In genomic region chrX:71103110-71103983, GRCh38 we compare ENCODE assay signal across 8 cellular contexts. TPM values are rescaled to one million over a fixed set of nuclear protein-coding genes. Genes with fewer than 3 reads are reported as not detected.
DNase-seq lines count a peak whose midpoint lies in the region; ATAC-seq and TF ChIP-seq lines count a peak whose summit lies in the region.

No MANE protein-coding gene starts in this region.

- no peaks in the 10 kb centered on the region for H3F3A ChIP-seq in neural cell (ENCODE audit: insufficient read depth, low read length, poor library complexity, severe bottlenecking)

- no peak for TF ChIP-seq EP300 in neural cell (conservative IDR thresholded peaks at IDR 0.05; ENCODE audit: poor library complexity, severe bottlenecking)

- no peak overlapping the region for H3K4me3 ChIP-seq in neural cell (ENCODE audit: low read length)

- peaks cover 87% of the 10 kb centered on the region for H3K4me1 Mint-ChIP-seq in CD4-positive, alpha-beta T cell (ENCODE audit: low read depth)
- H3K4me1 Mint-ChIP-seq in T-helper 17 cell, result peaks cover 55% of the 10 kb centered on the region
- peaks cover 78% of the 10 kb centered on the region for H3K4me1 Mint-ChIP-seq in central memory CD8-positive, alpha-beta T cell

- H3K9ac ChIP-seq in neural cell (ENCODE audit: low read length), result peak overlapping the region; percentile 16

- no peaks in the 10 kb centered on the region for H3K36me3 ChIP-seq in neural cell (ENCODE audit: insufficient read depth, low read length)

- no peak for TF ChIP-seq CTCF in CD4-positive, alpha-beta T cell (IDR thresholded peaks at IDR 0.05)
- TF ChIP-seq CTCF in neural cell (IDR thresholded peaks at IDR 0.05; ENCODE audit: poor library complexity, severe bottlenecking), result no peak

- DNase-seq in CD4-positive, alpha-beta T cell, result peak in 8 of 10 experiments; percentile 27 to 62 (median 50)
- DNase-seq in HEK293T (ENCODE audit: extremely low spot score), result no peak
- DNase-seq in T-helper 17 cell, result peak in 2 of 3 donors; percentile 27 to 36
- peak in 1 of 2 donors; percentile 50 for DNase-seq in central memory CD8-positive, alpha-beta T cell (ENCODE audit: low spot score in 2 of 2)
- no peak for DNase-seq in cortex of kidney (lab: John Stamatoyannopoulos, UW)

- H3K27ac Mint-ChIP-seq in CD4-positive, alpha-beta T cell, result peak overlapping the region; percentile 93
- peak overlapping the region; percentile 94 for H3K27ac Mint-ChIP-seq in T-helper 17 cell
- H3K27ac Mint-ChIP-seq in central memory CD8-positive, alpha-beta T cell (ENCODE audit: low read depth), result peak overlapping the region; percentile 82

- peak; percentile 60 for ATAC-seq in CD4-positive, alpha-beta T cell (ENCODE audit: poor library complexity)
- peak; percentile 63 for ATAC-seq in T-helper 17 cell
- peak; percentile 63 for ATAC-seq in central memory CD8-positive, alpha-beta T cell (replicated peaks; ENCODE audit: extremely low read depth, poor library complexity, severe bottlenecking)
- ATAC-seq in HG03097 (IDR thresholded peaks at IDR 0.05; ENCODE audit: low FRiP score, unreplicated experiment), result no peak
- no peak for ATAC-seq in GM18519 (IDR thresholded peaks at IDR 0.05; ENCODE audit: low FRiP score, unreplicated experiment)

- H3K27me3 Mint-ChIP-seq in CD4-positive, alpha-beta T cell, result no peaks in the 10 kb centered on the region
- H3K27me3 Mint-ChIP-seq in T-helper 17 cell, result no peaks in the 10 kb centered on the region
- no peaks in the 10 kb centered on the region for H3K27me3 Mint-ChIP-seq in central memory CD8-positive, alpha-beta T cell

- POLR2A ChIA-PET in CD4-positive, alpha-beta T cell (lab: Charles Lee), result interaction anchor here (1.1 to 5.3 kb wide), 7 partner anchors 9 to 263 kb away, joined by 4 to 106 read pairs (median 6); partner anchors contain the start of genes IL2RG, MED12, NONO and TAF1
- POLR2A ChIA-PET in HEK293T (lab: Yijun Ruan, JAX), result interaction anchor here (1.0 to 1.4 kb wide), 2 partner anchors 15 to 23 kb away, joined by 3 to 5 read pairs; partner anchors contain the start of gene MED12

- no peak overlapping the region for H2AFZ ChIP-seq in neural cell (ENCODE audit: low read depth, low read length)

- peak overlapping the region; percentile 76 for H3K27ac ChIP-seq in CD4-positive, alpha-beta T cell (ENCODE audit: low read depth, low read length)
- H3K27ac ChIP-seq in neural cell (ENCODE audit: low read length), result peak overlapping the region; percentile 20

- H3K27me3 ChIP-seq in CD4-positive, alpha-beta T cell (ENCODE audit: control insufficient read depth, insufficient read depth, low read length), result no peaks in the 10 kb centered on the region
- no peaks in the 10 kb centered on the region for H3K27me3 ChIP-seq in neural cell (ENCODE audit: insufficient read depth, low read depth, low read length)

- H4K20me1 ChIP-seq in neural cell (ENCODE audit: insufficient read depth), result no peaks in the 10 kb centered on the region

- intact Hi-C loops in CD4-positive, alpha-beta T cell (cut with DNase I, micrococcal nuclease), result no loop called here

- CTCF ChIA-PET in CD4-positive, alpha-beta T cell (lab: Charles Lee), result interaction anchor here (0.8 to 4.6 kb wide), 2 partner anchors 9 to 25 kb away, joined by 3 to 40 read pairs; partner anchors contain the start of gene IL2RG
- CTCF ChIA-PET in HEK293T (lab: Yijun Ruan, JAX), result interaction anchor here (0.6 kb wide), 1 partner anchor 77 kb away, joined by 3 read pairs; no protein-coding TSS in a partner anchor

- no peaks in the 10 kb centered on the region for H3K79me2 ChIP-seq in neural cell (replicated peaks; ENCODE audit: insufficient read depth, low read length)

- no peaks in the 10 kb centered on the region for H3K9me3 Mint-ChIP-seq in CD4-positive, alpha-beta T cell
- no peaks in the 10 kb centered on the region for H3K9me3 Mint-ChIP-seq in central memory CD8-positive, alpha-beta T cell

- TF ChIP-seq RAD21 in neural cell (conservative IDR thresholded peaks at IDR 0.05), result no peak

- H3K9me3 ChIP-seq in CD4-positive, alpha-beta T cell (ENCODE audit: control insufficient read depth, low read length), result no peaks in the 10 kb centered on the region
- H3K9me3 ChIP-seq in T-helper 17 cell (ENCODE audit: control insufficient read depth, low read length, poor library complexity, severe bottlenecking), result no peaks in the 10 kb centered on the region
- H3K9me3 ChIP-seq in neural cell (ENCODE audit: low read length), result no peaks in the 10 kb centered on the region

- peaks cover 28% of the 10 kb centered on the region for H3K36me3 Mint-ChIP-seq in CD4-positive, alpha-beta T cell (ENCODE audit: low read depth)
- H3K36me3 Mint-ChIP-seq in T-helper 17 cell (ENCODE audit: low read depth), result peaks cover 4% of the 10 kb centered on the region
- H3K36me3 Mint-ChIP-seq in central memory CD8-positive, alpha-beta T cell (ENCODE audit: insufficient read depth), result peaks cover 28% of the 10 kb centered on the region

- no peak overlapping the region for H3K4me2 ChIP-seq in neural cell (ENCODE audit: low read length)

- H3K4me3 Mint-ChIP-seq in CD4-positive, alpha-beta T cell, result peak overlapping the region; percentile 74
- H3K4me3 Mint-ChIP-seq in T-helper 17 cell, result peak overlapping the region; percentile 84
- peak overlapping the region; percentile 78 for H3K4me3 Mint-ChIP-seq in central memory CD8-positive, alpha-beta T cell

- H3K9me2 ChIP-seq in neural cell (ENCODE audit: insufficient read depth, low read length), result no peaks in the 10 kb centered on the region

TF ChIP-seq in HEK293T, 16 proteins besides CTCF, POLR2A, EP300 and RAD21:
- peak; percentile 44; the same call in 1 of the 2 replicates for TF ChIP-seq L3MBTL2 (conservative IDR thresholded peaks at IDR 0.05)
- no peak for TF ChIP-seq FOXA1 (IDR thresholded peaks at IDR 0.05)
- TF ChIP-seq NFRKB (IDR thresholded peaks at IDR 0.05), result no peak
TF ChIP-seq in HEK293T: peak in this region for 1.

TF ChIP-seq in neural cell, 6 proteins besides CTCF, POLR2A, EP300 and RAD21:
- TF ChIP-seq TAF1 (IDR thresholded peaks at IDR 0.05; ENCODE audit: low read depth), result no peak
- no peak for TF ChIP-seq SMC3 (conservative IDR thresholded peaks at IDR 0.05; ENCODE audit: poor library complexity)
- no peak for TF ChIP-seq EZH2 (IDR thresholded peaks at IDR 0.05; ENCODE audit: borderline replicate concordance, insufficient read depth, low read length, poor library complexity, severe bottlenecking)
- TF ChIP-seq POLR2AphosphoS5 (IDR thresholded peaks at IDR 0.05), result no peak
- no peak for TF ChIP-seq REST (IDR thresholded peaks at IDR 0.05; ENCODE audit: borderline replicate concordance)

RNA-seq across cellular contexts. Expression of gene CXorf65, which starts 3.2 kb away (rescaled TPM):
- 10 to 100 TPM; 71.9 to 82.3 TPM for total RNA-seq in CD4-positive, alpha-beta T cell
- 10 to 100 TPM; 57.7 to 68.3 TPM for total RNA-seq in T-helper 17 cell
- polyA plus RNA-seq in neural cell, result not detected in 2 replicates
- polyA minus RNA-seq in neural cell, result not detected in 2 replicates

RNA-seq across cellular contexts. Expression of gene FOXO4, which starts 7.7 kb away (rescaled TPM):
- total RNA-seq in CD4-positive, alpha-beta T cell, result 10 to 100 TPM; 20.9 to 23.8 TPM
- 10 to 100 TPM; 23.4 to 40.1 TPM for total RNA-seq in T-helper 17 cell
- polyA plus RNA-seq in neural cell, result 1.9 and 3.1 TPM in 2 replicates
- 1.2 and 1.4 TPM in 2 replicates for polyA minus RNA-seq in neural cell

RNA-seq across cellular contexts. Expression of gene IL2RG, which starts 8.0 kb away (rescaled TPM):
- total RNA-seq in CD4-positive, alpha-beta T cell, result 100 to 1,000 TPM; 213 to 225 TPM
- total RNA-seq in T-helper 17 cell, result 100 to 1,000 TPM; 347 to 400 TPM
- not detected in 2 replicates for polyA plus RNA-seq in neural cell
- polyA minus RNA-seq in neural cell, result not detected in 2 replicates

RNA-seq across cellular contexts. Expression of gene MED12, which starts 15.0 kb away (rescaled TPM):
- 10 to 100 TPM; 44.5 to 55.3 TPM for total RNA-seq in CD4-positive, alpha-beta T cell
- total RNA-seq in T-helper 17 cell, result 10 to 100 TPM; 66.2 to 79.2 TPM
- 5.6 and 28.2 TPM in 2 replicates for polyA plus RNA-seq in neural cell
- 18.4 and 23.4 TPM in 2 replicates for polyA minus RNA-seq in neural cell

RNA-seq across cellular contexts. Expression of gene SNX12, which starts 35.2 kb away (rescaled TPM):
- 10 to 100 TPM; 20.5 to 22.4 TPM for total RNA-seq in CD4-positive, alpha-beta T cell
- 10 to 100 TPM; 32.4 to 35.4 TPM for total RNA-seq in T-helper 17 cell
- polyA plus RNA-seq in neural cell, result 71.2 and 91.9 TPM in 2 replicates
- 57.3 and 58.9 TPM in 2 replicates for polyA minus RNA-seq in neural cell

Comparison
In these comparisons a context has a peak if more than half of its experiments do, and no peak if none do; other contexts are left out.
1. ATAC-seq: peak in CD4-positive, alpha-beta T cell (single experiment), T-helper 17 cell (single experiment) and central memory CD8-positive, alpha-beta T cell (single experiment); none in HG03097 (single experiment) and GM18519 (single experiment).
2. DNase-seq: peak in CD4-positive, alpha-beta T cell (8 of 10) and T-helper 17 cell (2 of 3); none in HEK293T (single experiment) and cortex of kidney (single experiment).
3. Peak in every context shown above with its lines, with median percentiles within 50 percentile points of each other: H3K27ac Mint-ChIP-seq and H3K4me3 Mint-ChIP-seq.